1 cellular context compared by ENCODE assay signal in the genomic region with DNA sequence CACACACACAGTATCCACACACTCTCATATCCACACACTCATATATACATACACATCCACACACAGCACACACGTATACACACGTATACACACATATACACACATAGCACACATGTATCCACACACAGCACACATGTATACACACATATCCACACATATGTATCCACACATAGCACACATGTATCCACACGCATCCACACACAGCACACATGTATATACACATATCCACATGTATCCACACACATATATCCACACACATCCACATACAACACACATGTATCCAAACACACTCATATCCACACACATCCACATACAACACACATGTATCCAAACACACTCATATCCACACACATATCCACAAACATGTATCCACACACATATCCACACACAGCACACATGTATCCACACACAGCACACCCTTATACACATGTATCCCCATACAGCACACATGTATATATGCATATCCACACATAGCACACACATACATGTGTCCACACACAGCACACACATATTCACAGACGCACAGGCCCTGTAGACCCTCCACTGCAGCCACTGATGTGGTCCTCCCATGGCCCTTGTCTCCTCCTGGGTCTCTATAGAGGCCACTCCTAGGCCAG.
TF ChIP-seq lines count a peak whose summit lies in the region.

No MANE protein-coding gene starts in this region.

TF ChIP-seq in HepG2, 621 proteins besides CTCF, POLR2A, EP300 and RAD21 (continued from another document and continues in another):
- TF ChIP-seq, protein P1, sequence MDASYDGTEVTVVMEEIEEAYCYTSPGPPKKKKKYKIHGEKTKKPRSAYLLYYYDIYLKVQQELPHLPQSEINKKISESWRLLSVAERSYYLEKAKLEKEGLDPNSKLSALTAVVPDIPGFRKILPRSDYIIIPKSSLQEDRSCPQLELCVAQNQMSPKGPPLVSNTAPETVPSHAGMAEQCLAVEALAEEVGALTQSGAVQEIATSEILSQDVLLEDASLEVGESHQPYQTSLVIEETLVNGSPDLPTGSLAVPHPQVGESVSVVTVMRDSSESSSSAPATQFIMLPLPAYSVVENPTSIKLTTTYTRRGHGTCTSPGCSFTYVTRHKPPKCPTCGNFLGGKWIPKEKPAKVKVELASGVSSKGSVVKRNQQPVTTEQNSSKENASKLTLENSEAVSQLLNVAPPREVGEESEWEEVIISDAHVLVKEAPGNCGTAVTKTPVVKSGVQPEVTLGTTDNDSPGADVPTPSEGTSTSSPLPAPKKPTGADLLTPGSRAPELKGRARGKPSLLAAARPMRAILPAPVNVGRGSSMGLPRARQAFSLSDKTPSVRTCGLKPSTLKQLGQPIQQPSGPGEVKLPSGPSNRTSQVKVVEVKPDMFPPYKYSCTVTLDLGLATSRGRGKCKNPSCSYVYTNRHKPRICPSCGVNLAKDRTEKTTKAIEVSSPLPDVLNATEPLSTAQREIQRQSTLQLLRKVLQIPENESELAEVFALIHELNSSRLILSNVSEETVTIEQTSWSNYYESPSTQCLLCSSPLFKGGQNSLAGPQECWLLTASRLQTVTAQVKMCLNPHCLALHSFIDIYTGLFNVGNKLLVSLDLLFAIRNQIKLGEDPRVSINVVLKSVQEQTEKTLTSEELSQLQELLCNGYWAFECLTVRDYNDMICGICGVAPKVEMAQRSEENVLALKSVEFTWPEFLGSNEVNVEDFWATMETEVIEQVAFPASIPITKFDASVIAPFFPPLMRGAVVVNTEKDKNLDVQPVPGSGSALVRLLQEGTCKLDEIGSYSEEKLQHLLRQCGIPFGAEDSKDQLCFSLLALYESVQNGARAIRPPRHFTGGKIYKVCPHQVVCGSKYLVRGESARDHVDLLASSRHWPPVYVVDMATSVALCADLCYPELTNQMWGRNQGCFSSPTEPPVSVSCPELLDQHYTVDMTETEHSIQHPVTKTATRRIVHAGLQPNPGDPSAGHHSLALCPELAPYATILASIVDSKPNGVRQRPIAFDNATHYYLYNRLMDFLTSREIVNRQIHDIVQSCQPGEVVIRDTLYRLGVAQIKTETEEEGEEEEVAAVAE (CRISPR knock-in tag; IDR thresholded peaks at IDR 0.05; ENCODE audit: borderline replicate concordance): no peak
- TF ChIP-seq, protein P2, sequence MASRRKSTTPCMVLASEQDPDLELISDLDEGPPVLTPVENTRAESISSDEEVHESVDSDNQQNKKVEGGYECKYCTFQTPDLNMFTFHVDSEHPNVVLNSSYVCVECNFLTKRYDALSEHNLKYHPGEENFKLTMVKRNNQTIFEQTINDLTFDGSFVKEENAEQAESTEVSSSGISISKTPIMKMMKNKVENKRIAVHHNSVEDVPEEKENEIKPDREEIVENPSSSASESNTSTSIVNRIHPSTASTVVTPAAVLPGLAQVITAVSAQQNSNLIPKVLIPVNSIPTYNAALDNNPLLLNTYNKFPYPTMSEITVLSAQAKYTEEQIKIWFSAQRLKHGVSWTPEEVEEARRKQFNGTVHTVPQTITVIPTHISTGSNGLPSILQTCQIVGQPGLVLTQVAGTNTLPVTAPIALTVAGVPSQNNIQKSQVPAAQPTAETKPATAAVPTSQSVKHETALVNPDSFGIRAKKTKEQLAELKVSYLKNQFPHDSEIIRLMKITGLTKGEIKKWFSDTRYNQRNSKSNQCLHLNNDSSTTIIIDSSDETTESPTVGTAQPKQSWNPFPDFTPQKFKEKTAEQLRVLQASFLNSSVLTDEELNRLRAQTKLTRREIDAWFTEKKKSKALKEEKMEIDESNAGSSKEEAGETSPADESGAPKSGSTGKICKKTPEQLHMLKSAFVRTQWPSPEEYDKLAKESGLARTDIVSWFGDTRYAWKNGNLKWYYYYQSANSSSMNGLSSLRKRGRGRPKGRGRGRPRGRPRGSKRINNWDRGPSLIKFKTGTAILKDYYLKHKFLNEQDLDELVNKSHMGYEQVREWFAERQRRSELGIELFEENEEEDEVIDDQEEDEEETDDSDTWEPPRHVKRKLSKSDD (CRISPR knock-in tag; IDR thresholded peaks at IDR 0.05; ENCODE audit: low read depth): no peak
- TF ChIP-seq U2AF1 (optimal IDR thresholded peaks at IDR 0.05; ENCODE audit: low read depth, low read length) (no peak), REPIN1 (CRISPR knock-in tag; IDR thresholded peaks at IDR 0.05; ENCODE audit: borderline replicate concordance, low read depth) (no peak), YEATS2 (CRISPR knock-in tag; IDR thresholded peaks at IDR 0.05; ENCODE audit: borderline replicate concordance) (no peak), NBN (conservative IDR thresholded peaks at IDR 0.05) (peak; percentile 96), SMYD3 (CRISPR knock-in tag; IDR thresholded peaks at IDR 0.05) (no peak), TOE1 (CRISPR knock-in tag; IDR thresholded peaks at IDR 0.05) (no peak), ZNF207 (IDR thresholded peaks at IDR 0.05; ENCODE audit: borderline replicate concordance) (0 out of 2 replicates have a peak, but pooled peaks have one; percentile 61), ZNF780A (CRISPR knock-in tag; IDR thresholded peaks at IDR 0.05) (no peak), CREM (IDR thresholded peaks at IDR 0.05) (no peak), CREM (CRISPR knock-in tag; IDR thresholded peaks at IDR 0.05) (no peak), HDAC1 (CRISPR knock-in tag; IDR thresholded peaks at IDR 0.05) (no peak), ZNF260 (CRISPR knock-in tag; IDR thresholded peaks at IDR 0.05; ENCODE audit: borderline replicate concordance, low read depth) (no peak), FOXA1 (IDR thresholded peaks at IDR 0.05) (peak; percentile 35; the same call in 1 of the 2 replicates), FOXA1 (CRISPR knock-in tag; IDR thresholded peaks at IDR 0.05) (no peak), THAP11 (CRISPR knock-in tag; IDR thresholded peaks at IDR 0.05) (no peak), ZNF605 (CRISPR knock-in tag; IDR thresholded peaks at IDR 0.05) (no peak), RFXAP (CRISPR knock-in tag; IDR thresholded peaks at IDR 0.05; ENCODE audit: borderline replicate concordance) (no peak), IKZF4 (CRISPR knock-in tag; IDR thresholded peaks at IDR 0.05; ENCODE audit: borderline replicate concordance, low read depth, not compliant biosample characterization) (no peak), FOXA3 (CRISPR knock-in tag; IDR thresholded peaks at IDR 0.05) (no peak), ZNF382 (CRISPR knock-in tag; IDR thresholded peaks at IDR 0.05; ENCODE audit: borderline replicate concordance) (no peak), ISX (CRISPR knock-in tag; conservative IDR thresholded peaks at IDR 0.05) (no peak), DR1 (CRISPR knock-in tag; IDR thresholded peaks at IDR 0.05) (no peak), MAFG (CRISPR knock-in tag; IDR thresholded peaks at IDR 0.05) (no peak), ZBTB8A (CRISPR knock-in tag; IDR thresholded peaks at IDR 0.05; ENCODE audit: borderline replicate concordance, low read depth) (no peak), IRX3 (CRISPR knock-in tag; IDR thresholded peaks at IDR 0.05; ENCODE audit: borderline replicate concordance, low read depth) (no peak), BORCS8-MEF2B (CRISPR knock-in tag; IDR thresholded peaks at IDR 0.05) (no peak), KDM5B (CRISPR knock-in tag; IDR thresholded peaks at IDR 0.05; ENCODE audit: borderline replicate concordance) (no peak), PAX8 (CRISPR knock-in tag; IDR thresholded peaks at IDR 0.05; ENCODE audit: borderline replicate concordance) (no peak), IKZF1 (IDR thresholded peaks at IDR 0.05) (peak; percentile 91; the same call in 1 of the 2 replicates)
- TF ChIP-seq, protein P3, sequence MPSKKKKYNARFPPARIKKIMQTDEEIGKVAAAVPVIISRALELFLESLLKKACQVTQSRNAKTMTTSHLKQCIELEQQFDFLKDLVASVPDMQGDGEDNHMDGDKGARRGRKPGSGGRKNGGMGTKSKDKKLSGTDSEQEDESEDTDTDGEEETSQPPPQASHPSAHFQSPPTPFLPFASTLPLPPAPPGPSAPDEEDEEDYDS (CRISPR knock-in tag; IDR thresholded peaks at IDR 0.05): no peak
- TF ChIP-seq, protein P4, sequence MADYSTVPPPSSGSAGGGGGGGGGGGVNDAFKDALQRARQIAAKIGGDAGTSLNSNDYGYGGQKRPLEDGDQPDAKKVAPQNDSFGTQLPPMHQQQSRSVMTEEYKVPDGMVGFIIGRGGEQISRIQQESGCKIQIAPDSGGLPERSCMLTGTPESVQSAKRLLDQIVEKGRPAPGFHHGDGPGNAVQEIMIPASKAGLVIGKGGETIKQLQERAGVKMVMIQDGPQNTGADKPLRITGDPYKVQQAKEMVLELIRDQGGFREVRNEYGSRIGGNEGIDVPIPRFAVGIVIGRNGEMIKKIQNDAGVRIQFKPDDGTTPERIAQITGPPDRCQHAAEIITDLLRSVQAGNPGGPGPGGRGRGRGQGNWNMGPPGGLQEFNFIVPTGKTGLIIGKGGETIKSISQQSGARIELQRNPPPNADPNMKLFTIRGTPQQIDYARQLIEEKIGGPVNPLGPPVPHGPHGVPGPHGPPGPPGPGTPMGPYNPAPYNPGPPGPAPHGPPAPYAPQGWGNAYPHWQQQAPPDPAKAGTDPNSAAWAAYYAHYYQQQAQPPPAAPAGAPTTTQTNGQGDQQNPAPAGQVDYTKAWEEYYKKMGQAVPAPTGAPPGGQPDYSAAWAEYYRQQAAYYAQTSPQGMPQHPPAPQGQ (CRISPR knock-in tag; IDR thresholded peaks at IDR 0.05; ENCODE audit: borderline replicate concordance): no peak
- TF ChIP-seq, protein P5, sequence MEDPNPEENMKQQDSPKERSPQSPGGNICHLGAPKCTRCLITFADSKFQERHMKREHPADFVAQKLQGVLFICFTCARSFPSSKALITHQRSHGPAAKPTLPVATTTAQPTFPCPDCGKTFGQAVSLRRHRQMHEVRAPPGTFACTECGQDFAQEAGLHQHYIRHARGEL (CRISPR knock-in tag; IDR thresholded peaks at IDR 0.05): no peak
- TF ChIP-seq, protein P6, sequence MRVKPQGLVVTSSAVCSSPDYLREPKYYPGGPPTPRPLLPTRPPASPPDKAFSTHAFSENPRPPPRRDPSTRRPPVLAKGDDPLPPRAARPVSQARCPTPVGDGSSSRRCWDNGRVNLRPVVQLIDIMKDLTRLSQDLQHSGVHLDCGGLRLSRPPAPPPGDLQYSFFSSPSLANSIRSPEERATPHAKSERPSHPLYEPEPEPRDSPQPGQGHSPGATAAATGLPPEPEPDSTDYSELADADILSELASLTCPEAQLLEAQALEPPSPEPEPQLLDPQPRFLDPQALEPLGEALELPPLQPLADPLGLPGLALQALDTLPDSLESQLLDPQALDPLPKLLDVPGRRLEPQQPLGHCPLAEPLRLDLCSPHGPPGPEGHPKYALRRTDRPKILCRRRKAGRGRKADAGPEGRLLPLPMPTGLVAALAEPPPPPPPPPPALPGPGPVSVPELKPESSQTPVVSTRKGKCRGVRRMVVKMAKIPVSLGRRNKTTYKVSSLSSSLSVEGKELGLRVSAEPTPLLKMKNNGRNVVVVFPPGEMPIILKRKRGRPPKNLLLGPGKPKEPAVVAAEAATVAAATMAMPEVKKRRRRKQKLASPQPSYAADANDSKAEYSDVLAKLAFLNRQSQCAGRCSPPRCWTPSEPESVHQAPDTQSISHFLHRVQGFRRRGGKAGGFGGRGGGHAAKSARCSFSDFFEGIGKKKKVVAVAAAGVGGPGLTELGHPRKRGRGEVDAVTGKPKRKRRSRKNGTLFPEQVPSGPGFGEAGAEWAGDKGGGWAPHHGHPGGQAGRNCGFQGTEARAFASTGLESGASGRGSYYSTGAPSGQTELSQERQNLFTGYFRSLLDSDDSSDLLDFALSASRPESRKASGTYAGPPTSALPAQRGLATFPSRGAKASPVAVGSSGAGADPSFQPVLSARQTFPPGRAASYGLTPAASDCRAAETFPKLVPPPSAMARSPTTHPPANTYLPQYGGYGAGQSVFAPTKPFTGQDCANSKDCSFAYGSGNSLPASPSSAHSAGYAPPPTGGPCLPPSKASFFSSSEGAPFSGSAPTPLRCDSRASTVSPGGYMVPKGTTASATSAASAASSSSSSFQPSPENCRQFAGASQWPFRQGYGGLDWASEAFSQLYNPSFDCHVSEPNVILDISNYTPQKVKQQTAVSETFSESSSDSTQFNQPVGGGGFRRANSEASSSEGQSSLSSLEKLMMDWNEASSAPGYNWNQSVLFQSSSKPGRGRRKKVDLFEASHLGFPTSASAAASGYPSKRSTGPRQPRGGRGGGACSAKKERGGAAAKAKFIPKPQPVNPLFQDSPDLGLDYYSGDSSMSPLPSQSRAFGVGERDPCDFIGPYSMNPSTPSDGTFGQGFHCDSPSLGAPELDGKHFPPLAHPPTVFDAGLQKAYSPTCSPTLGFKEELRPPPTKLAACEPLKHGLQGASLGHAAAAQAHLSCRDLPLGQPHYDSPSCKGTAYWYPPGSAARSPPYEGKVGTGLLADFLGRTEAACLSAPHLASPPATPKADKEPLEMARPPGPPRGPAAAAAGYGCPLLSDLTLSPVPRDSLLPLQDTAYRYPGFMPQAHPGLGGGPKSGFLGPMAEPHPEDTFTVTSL (CRISPR knock-in tag; IDR thresholded peaks at IDR 0.05; ENCODE audit: borderline replicate concordance): no peak
- TF ChIP-seq, protein P7, sequence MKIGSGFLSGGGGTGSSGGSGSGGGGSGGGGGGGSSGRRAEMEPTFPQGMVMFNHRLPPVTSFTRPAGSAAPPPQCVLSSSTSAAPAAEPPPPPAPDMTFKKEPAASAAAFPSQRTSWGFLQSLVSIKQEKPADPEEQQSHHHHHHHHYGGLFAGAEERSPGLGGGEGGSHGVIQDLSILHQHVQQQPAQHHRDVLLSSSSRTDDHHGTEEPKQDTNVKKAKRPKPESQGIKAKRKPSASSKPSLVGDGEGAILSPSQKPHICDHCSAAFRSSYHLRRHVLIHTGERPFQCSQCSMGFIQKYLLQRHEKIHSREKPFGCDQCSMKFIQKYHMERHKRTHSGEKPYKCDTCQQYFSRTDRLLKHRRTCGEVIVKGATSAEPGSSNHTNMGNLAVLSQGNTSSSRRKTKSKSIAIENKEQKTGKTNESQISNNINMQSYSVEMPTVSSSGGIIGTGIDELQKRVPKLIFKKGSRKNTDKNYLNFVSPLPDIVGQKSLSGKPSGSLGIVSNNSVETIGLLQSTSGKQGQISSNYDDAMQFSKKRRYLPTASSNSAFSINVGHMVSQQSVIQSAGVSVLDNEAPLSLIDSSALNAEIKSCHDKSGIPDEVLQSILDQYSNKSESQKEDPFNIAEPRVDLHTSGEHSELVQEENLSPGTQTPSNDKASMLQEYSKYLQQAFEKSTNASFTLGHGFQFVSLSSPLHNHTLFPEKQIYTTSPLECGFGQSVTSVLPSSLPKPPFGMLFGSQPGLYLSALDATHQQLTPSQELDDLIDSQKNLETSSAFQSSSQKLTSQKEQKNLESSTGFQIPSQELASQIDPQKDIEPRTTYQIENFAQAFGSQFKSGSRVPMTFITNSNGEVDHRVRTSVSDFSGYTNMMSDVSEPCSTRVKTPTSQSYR (CRISPR knock-in tag; IDR thresholded peaks at IDR 0.05; ENCODE audit: borderline replicate concordance): no peak
- TF ChIP-seq, protein P8, sequence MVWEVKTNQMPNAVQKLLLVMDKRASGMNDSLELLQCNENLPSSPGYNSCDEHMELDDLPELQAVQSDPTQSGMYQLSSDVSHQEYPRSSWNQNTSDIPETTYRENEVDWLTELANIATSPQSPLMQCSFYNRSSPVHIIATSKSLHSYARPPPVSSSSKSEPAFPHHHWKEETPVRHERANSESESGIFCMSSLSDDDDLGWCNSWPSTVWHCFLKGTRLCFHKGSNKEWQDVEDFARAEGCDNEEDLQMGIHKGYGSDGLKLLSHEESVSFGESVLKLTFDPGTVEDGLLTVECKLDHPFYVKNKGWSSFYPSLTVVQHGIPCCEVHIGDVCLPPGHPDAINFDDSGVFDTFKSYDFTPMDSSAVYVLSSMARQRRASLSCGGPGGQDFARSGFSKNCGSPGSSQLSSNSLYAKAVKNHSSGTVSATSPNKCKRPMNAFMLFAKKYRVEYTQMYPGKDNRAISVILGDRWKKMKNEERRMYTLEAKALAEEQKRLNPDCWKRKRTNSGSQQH (CRISPR knock-in tag; IDR thresholded peaks at IDR 0.05; ENCODE audit: low read depth): no peak
